Comparison of ENCODE assay signal across 9 cellular contexts in genomic region chr7:27928001-27928400, GRCh38.
"Had no signal": no experiment of that assay in that cellular context is flagged by ENCODE, and none has a peak within 500 bp of the region (broad histone marks: within the 10 kb centered on the region; RNA-seq: fewer than 3 reads in every experiment).

No MANE protein-coding gene starts in this region.

- ATAC-seq: GM23338, K562 had no signal

- FAIRE-seq: H1, H54, HTR-8/SVneo, K562 had no signal

- DNase-seq: H9, HCEC 1CT, IMR-90, KG1 had no signal

- H3K4me3 ChIP-seq: GM23338, K562 had no signal
